1 cellular context compared by ENCODE assay signal in genomic region chr1:236139495-236139894, GRCh38.
TF ChIP-seq lines count a peak whose summit lies in the region.

No MANE protein-coding gene starts in this region.

TF ChIP-seq in K562, 482 proteins besides CTCF, POLR2A, EP300 and RAD21 (continued from another document):
- TF ChIP-seq OTX1 (CRISPR knock-in tag; IDR thresholded peaks at IDR 0.05) (0 out of 2 replicates have a peak, but pooled peaks have one; percentile 4), ZNF512 (tag; IDR thresholded peaks at IDR 0.05) (peak; percentile 77), ZBTB7A (IDR thresholded peaks at IDR 0.05; ENCODE audit: borderline replicate concordance, control insufficient read depth, low read depth, low read length) (no peak), HCFC1 (IDR thresholded peaks at IDR 0.05; ENCODE audit: low read depth, low read length) (no peak), MLLT1 (IDR thresholded peaks at IDR 0.05) (no peak), SP1 (CRISPR knock-in tag; IDR thresholded peaks at IDR 0.05) (no peak), ZNF184 (CRISPR knock-in tag; IDR thresholded peaks at IDR 0.05) (no peak), GTF2A2 (tag; IDR thresholded peaks at IDR 0.05) (no peak), MECOM (CRISPR knock-in tag; IDR thresholded peaks at IDR 0.05) (no peak)
